12 cellular contexts compared by ENCODE assay signal in genomic region chr4:10077492-10078335, GRCh38. TPM values are rescaled to one million over a fixed set of nuclear protein-coding genes. Genes with fewer than 3 reads are reported as not detected.
DNase-seq lines count a peak whose midpoint lies in the region; ATAC-seq and TF ChIP-seq lines count a peak whose summit lies in the region.
"Had no signal": no experiment of that assay in that cellular context is flagged by ENCODE, and none has a peak within 500 bp of the region (broad histone marks: within the 10 kb centered on the region; RNA-seq: fewer than 3 reads in every experiment).

No MANE protein-coding gene starts in this region.

- no peak for TF ChIP-seq POLR2A in body of pancreas (IDR thresholded peaks at IDR 0.05)
- no peak for TF ChIP-seq POLR2A in uterus (IDR thresholded peaks at IDR 0.05)
- TF ChIP-seq POLR2A in spleen (IDR thresholded peaks at IDR 0.05): no peak

- intact Hi-C loops in body of pancreas (cut with DNase I): no loop called here
- intact Hi-C loops in uterus (cut with DNase I; ENCODE audit: low total_unique reads): no loop called here
- intact Hi-C loops in spleen (cut with DNase I; ENCODE audit: low total_unique reads): no loop called here

- peak; percentile 62 for DNase-seq in activated effector memory CD4-positive, alpha-beta T cell treated with anti-CD3 and anti-CD28 coated beads, Interleukin-2, amount 50 U/mL, for 16 hours
- no peak for DNase-seq in activated effector memory CD4-positive, alpha-beta T cell treated with Interleukin-2 at 50 U/mL for 16 hours
- DNase-seq in body of pancreas: peak in 3 of 4 donors; percentile 5 to 15 (median 13)
- peak; percentile 41 for DNase-seq in left lobe of liver (ENCODE audit: low spot score)
- DNase-seq in uterus: peak; percentile 30 to 45
- DNase-seq in spleen: no peak
- no peak for DNase-seq in activated CD4-positive, alpha-beta T cell treated with anti-CD3 and anti-CD28 coated beads for 48 hours
- no peak for DNase-seq in NCI-H2227 treated with DMSO at 0.1 percent for 48 hours (lab: John Stamatoyannopoulos, UW)
- DNase-seq: mesendoderm, NCI-H524 treated with DMSO at 0.1 percent for 48 hours had no signal

- H3K27ac ChIP-seq in body of pancreas (no peak overlapping the region), uterus (peak overlapping the region in 1 of 2 donors; percentile 24), spleen (peak overlapping the region in 2 of 8 donors; percentile 35 to 49)
- H3K27ac ChIP-seq: testis had no signal

- H3K4me3 ChIP-seq in body of pancreas: no peak overlapping the region
- no peak overlapping the region for H3K4me3 ChIP-seq in uterus
- H3K4me3 ChIP-seq in spleen: no peak overlapping the region
- H3K4me3 ChIP-seq: testis had no signal

- H3K9me3 ChIP-seq in body of pancreas (no peaks in the 10 kb centered on the region), uterus (no peaks in the 10 kb centered on the region), spleen (no peaks in the 10 kb centered on the region)
- H3K9me3 ChIP-seq: testis had no signal

- 81 to 85% methylated on average over 17 to 29 of the region's 38 CpGs for WGBS in body of pancreas, 2 donors
- WGBS in spleen, 5 donors: 72 to 82% (median 77%) methylated on average over 25 to 38 of the region's 38 CpGs

- peaks cover 8 to 64% of the 10 kb centered on the region in 2 donors for H3K36me3 ChIP-seq in body of pancreas (replicated peaks in 1 of 2; ENCODE audit: insufficient read depth in 1 of 2, low read depth in 2 of 2)
- H3K36me3 ChIP-seq in uterus: no peaks in the 10 kb centered on the region
- H3K36me3 ChIP-seq in spleen: peaks cover 16 to 100% (median 97%) of the 10 kb centered on the region in 6 donors

- ATAC-seq in body of pancreas (peak; percentile 38), left lobe of liver (no peak)
- ATAC-seq: activated CD4-positive, CD25-positive, alpha-beta regulatory T cell treated with anti-CD3 and anti-CD28 coated beads, Interleukin-2, amount 50 U/mL, for 24 hours had no signal

- TF ChIP-seq CTCF in body of pancreas (IDR thresholded peaks at IDR 0.05): no peak
- TF ChIP-seq CTCF in uterus (IDR thresholded peaks at IDR 0.05): no peak
- TF ChIP-seq CTCF in spleen (IDR thresholded peaks at IDR 0.05 in 8 of 11, conservative IDR thresholded peaks at IDR 0.05 in 3 of 11): no peak

- no peaks in the 10 kb centered on the region for H3K4me1 ChIP-seq in body of pancreas
- H3K4me1 ChIP-seq in uterus: no peaks in the 10 kb centered on the region
- peaks cover 0 to 21% (median 10%) of the 10 kb centered on the region in 6 donors for H3K4me1 ChIP-seq in spleen

- H3K27me3 ChIP-seq in body of pancreas (no peaks in the 10 kb centered on the region), uterus (no peaks in the 10 kb centered on the region), spleen (replicated peaks in 1 of 7) (no peaks in the 10 kb centered on the region)
- H3K27me3 ChIP-seq: testis had no signal

RNA-seq across cellular contexts. Expression of gene WDR1, which starts 38.9 kb away (rescaled TPM):
- 10 to 100 TPM; 46.1 to 51.9 TPM for total RNA-seq in body of pancreas
- 69.5 TPM for total RNA-seq in left lobe of liver
- total RNA-seq in uterus: 100 to 1,000 TPM; 161 to 517 (median 173) TPM
- 100 to 1,000 TPM; 124 to 377 (median 192) TPM for total RNA-seq in spleen
- polyA plus RNA-seq in spleen: 100 to 1,000 TPM in 1 of 3 donors, 10 to 100 TPM in 2; 56.6 to 105 (median 84.0) TPM

RNA-seq across cellular contexts. Expression of gene SLC2A9, which starts 56.4 kb away (rescaled TPM):
- total RNA-seq in body of pancreas (1 to 10 TPM; 1.6 to 8.6 TPM), left lobe of liver (21.7 TPM), uterus (1 to 10 TPM in 3 of 4 donors, under 1 TPM in 1; 0.51 to 9.3 (median 7.1) TPM), spleen (1 to 10 TPM; 4.6 to 8.8 (median 5.8) TPM)
- polyA plus RNA-seq in spleen: 1 to 10 TPM; 1.2 to 1.9 (median 1.5) TPM

Comparison
In these comparisons a context has a peak if more than half of its experiments do, and no peak if none do; other contexts are left out.
1. DNase-seq: peak in activated effector memory CD4-positive, alpha-beta T cell treated with anti-CD3 and anti-CD28 coated beads, Interleukin-2, amount 50 U/mL, for 16 hours (single experiment), body of pancreas (3 of 4), left lobe of liver (single experiment) and uterus (2 of 2); none in activated effector memory CD4-positive, alpha-beta T cell treated with Interleukin-2 at 50 U/mL for 16 hours (single experiment), spleen (single experiment), activated CD4-positive, alpha-beta T cell treated with anti-CD3 and anti-CD28 coated beads for 48 hours (single experiment) and NCI-H2227 treated with DMSO at 0.1 percent for 48 hours (single experiment).